22 cellular contexts compared by ENCODE assay signal in the genomic region with DNA sequence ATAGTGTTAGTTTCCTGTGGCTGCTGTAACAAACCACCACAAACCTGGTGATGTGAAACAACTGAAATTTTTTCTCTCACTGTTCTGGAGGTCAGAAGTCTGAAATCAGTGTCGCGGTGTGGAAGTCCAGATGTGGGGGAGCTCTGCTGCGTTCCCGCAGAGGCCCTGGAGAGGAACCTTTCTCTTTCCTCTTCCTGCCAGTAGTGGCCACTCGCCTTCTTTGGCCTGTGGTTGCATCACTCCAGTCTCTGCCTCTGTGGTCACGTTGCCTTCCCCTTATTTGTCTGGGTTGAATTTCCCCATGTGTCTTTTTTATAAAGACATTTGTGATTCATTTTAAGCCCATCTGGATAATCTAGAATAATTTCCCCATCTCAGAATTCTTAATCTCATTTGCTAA.
DNase-seq lines count a peak whose midpoint lies in the region; ATAC-seq and TF ChIP-seq lines count a peak whose summit lies in the region.
"Had no signal": no experiment of that assay in that cellular context is flagged by ENCODE, and none has a peak within 500 bp of the region (broad histone marks: within the 10 kb centered on the region; RNA-seq: fewer than 3 reads in every experiment).

No MANE protein-coding gene starts in this region.

- no peaks in the 10 kb centered on the region for H3K27me3 ChIP-seq in SJCRH30
- H3K27me3 ChIP-seq: transverse colon had no signal

- H3K27me3 Mint-ChIP-seq in natural killer cell treated with Interleukin-12 subunit alpha and Interleukin-12 subunit beta and Interleukin-15 and Interleukin-18, amount 100 ng/mL, for 72 hours: no peaks in the 10 kb centered on the region
- H3K27me3 Mint-ChIP-seq: activated naive CD4-positive, alpha-beta T cell treated with anti-CD3 and anti-CD28 coated beads, Interleukin-2, amount 10 ng/mL, durations not matched to agents 7 days and 5 days; stimulated activated naive CD8-positive, alpha-beta T cell treated with anti-CD3 and anti-CD28 coated beads, Interleukin-15, amount 100 ng/mL, for 72 hours had no signal

- H3K4me1 Mint-ChIP-seq in natural killer cell treated with Interleukin-12 subunit alpha and Interleukin-12 subunit beta and Interleukin-15 and Interleukin-18, amount 100 ng/mL, for 72 hours (ENCODE audit: low read depth in 2 of 2): no peaks in the 10 kb centered on the region
- H3K4me1 Mint-ChIP-seq: activated naive CD4-positive, alpha-beta T cell treated with anti-CD3 and anti-CD28 coated beads, Interleukin-2, amount 10 ng/mL, durations not matched to agents 7 days and 5 days; stimulated activated naive CD8-positive, alpha-beta T cell treated with anti-CD3 and anti-CD28 coated beads, Interleukin-15, amount 100 ng/mL, for 72 hours had no signal

- DNase-seq in GF-D8 (lab: John Stamatoyannopoulos, UW) (peak; percentile 25), KBM-7 (peak; percentile 21), RPMI8226 (peak; percentile 40), fibroblast of pulmonary artery (ENCODE audit: low read depth) (peak; percentile 27), SJCRH30 (no peak), SHP77 treated with DMSO at 0.1 percent for 48 hours (lab: John Stamatoyannopoulos, UW) (no peak), NCI-H524 (lab: John Stamatoyannopoulos, UW) (no peak)
- no peak for DNase-seq in natural killer cell treated with Interleukin-12 subunit alpha and Interleukin-12 subunit beta and Interleukin-15 and Interleukin-18, amount 100 ng/mL, for 72 hours (ENCODE audit: low spot score)
- DNase-seq: activated naive CD4-positive, alpha-beta T cell treated with anti-CD3 and anti-CD28 coated beads, Interleukin-2, amount 10 ng/mL, durations not matched to agents 7 days and 5 days; activated T-cell treated with anti-CD3 and anti-CD28 coated beads, Interleukin-2, amount 50 U/mL, for 4 hours; COR-L47; GOT3; mesenchymal stem cell; NCI-H187; SIG-M5; stimulated activated CD4-positive, alpha-beta T cell treated with anti-CD3 and anti-CD28 coated beads, Interleukin-2, amount 100 ng/mL, for 48 hours; stimulated activated naive CD8-positive, alpha-beta T cell treated with anti-CD3 and anti-CD28 coated beads, Interleukin-15, amount 100 ng/mL, for 72 hours; transverse colon had no signal

- H3K27ac Mint-ChIP-seq in natural killer cell treated with Interleukin-12 subunit alpha and Interleukin-12 subunit beta and Interleukin-15 and Interleukin-18, amount 100 ng/mL, for 72 hours: no peak overlapping the region
- H3K27ac Mint-ChIP-seq: activated naive CD4-positive, alpha-beta T cell treated with anti-CD3 and anti-CD28 coated beads, Interleukin-2, amount 10 ng/mL, durations not matched to agents 7 days and 5 days; nephron; stimulated activated naive CD8-positive, alpha-beta T cell treated with anti-CD3 and anti-CD28 coated beads, Interleukin-15, amount 100 ng/mL, for 72 hours; T-helper 2 cell treated with Interferon-gamma antibody and Interleukin-4, amounts not matched to agents 5 μg/mL and 100 μg/mL, for 36 hours had no signal

- H3K9me3 Mint-ChIP-seq in natural killer cell treated with Interleukin-12 subunit alpha and Interleukin-12 subunit beta and Interleukin-15 and Interleukin-18, amount 100 ng/mL, for 72 hours: peaks cover 26% of the 10 kb centered on the region
- H3K9me3 Mint-ChIP-seq: nephron had no signal

- H3K27ac ChIP-seq in SJCRH30: no peak overlapping the region
- H3K27ac ChIP-seq: transverse colon had no signal

- ATAC-seq in natural killer cell treated with Interleukin-12 subunit alpha and Interleukin-12 subunit beta and Interleukin-15 and Interleukin-18, amount 100 ng/mL, for 72 hours: no peak
- ATAC-seq: activated CD4-positive, CD25-positive, alpha-beta regulatory T cell treated with anti-CD3 and anti-CD28 coated beads, Interleukin-2, amount 50 U/mL, for 24 hours; activated T-cell treated with anti-CD3 and anti-CD28 coated beads, Interleukin-2, amount 50 U/mL, for 4 hours; stimulated activated naive CD8-positive, alpha-beta T cell treated with anti-CD3 and anti-CD28 coated beads, Interleukin-15, amount 100 ng/mL, for 72 hours had no signal

- H3K36me3 Mint-ChIP-seq in natural killer cell treated with Interleukin-12 subunit alpha and Interleukin-12 subunit beta and Interleukin-15 and Interleukin-18, amount 100 ng/mL, for 72 hours: peaks cover 6% of the 10 kb centered on the region
- H3K36me3 Mint-ChIP-seq: activated naive CD4-positive, alpha-beta T cell treated with anti-CD3 and anti-CD28 coated beads, Interleukin-2, amount 10 ng/mL, durations not matched to agents 7 days and 5 days had no signal

- H3K4me3 ChIP-seq in fibroblast of pulmonary artery (replicated peaks; ENCODE audit: low read depth, low read length) (no peak overlapping the region), SJCRH30 (no peak overlapping the region)
- H3K4me3 ChIP-seq: skin epidermis, transverse colon had no signal

- no peak for TF ChIP-seq CTCF in fibroblast of pulmonary artery (IDR thresholded peaks at IDR 0.05; ENCODE audit: low read length, missing control alignments)

- H3K4me1 ChIP-seq in SJCRH30: no peaks in the 10 kb centered on the region

- H3K4me3 Mint-ChIP-seq in natural killer cell treated with Interleukin-12 subunit alpha and Interleukin-12 subunit beta and Interleukin-15 and Interleukin-18, amount 100 ng/mL, for 72 hours: no peak overlapping the region
- H3K4me3 Mint-ChIP-seq: activated naive CD4-positive, alpha-beta T cell treated with anti-CD3 and anti-CD28 coated beads, Interleukin-2, amount 10 ng/mL, durations not matched to agents 7 days and 5 days; activated T-cell treated with anti-CD3 and anti-CD28 coated beads, Interleukin-2, amount 50 U/mL, for 4 hours; nephron; stimulated activated naive CD8-positive, alpha-beta T cell treated with anti-CD3 and anti-CD28 coated beads, Interleukin-15, amount 100 ng/mL, for 72 hours; T-helper 2 cell treated with Interferon-gamma antibody and Interleukin-4, amounts not matched to agents 5 μg/mL and 100 μg/mL, for 36 hours had no signal

- in situ Hi-C loops in KBM-7 (cut with MboI; ENCODE audit: low pct_unique_long_range_greater_than_20kb, low sequenced_read_pairs): no loop called here

- H3K36me3 ChIP-seq in SJCRH30: no peaks in the 10 kb centered on the region
- H3K36me3 ChIP-seq: transverse colon had no signal

- H3K9me3 ChIP-seq in SJCRH30 (replicated peaks): no peaks in the 10 kb centered on the region
- H3K9me3 ChIP-seq: transverse colon had no signal

Comparison
In these comparisons a context has a peak if more than half of its experiments do, and no peak if none do; other contexts are left out.
1. DNase-seq: peak in GF-D8 (single experiment), KBM-7 (single experiment), RPMI8226 (single experiment) and fibroblast of pulmonary artery (single experiment); none in natural killer cell treated with Interleukin-12 subunit alpha and Interleukin-12 subunit beta and Interleukin-15 and Interleukin-18, amount 100 ng/mL, for 72 hours (single experiment), SJCRH30 (0 of 2), SHP77 treated with DMSO at 0.1 percent for 48 hours (single experiment) and NCI-H524 (0 of 2).